10 cellular contexts compared by ENCODE assay signal in the genomic region with DNA sequence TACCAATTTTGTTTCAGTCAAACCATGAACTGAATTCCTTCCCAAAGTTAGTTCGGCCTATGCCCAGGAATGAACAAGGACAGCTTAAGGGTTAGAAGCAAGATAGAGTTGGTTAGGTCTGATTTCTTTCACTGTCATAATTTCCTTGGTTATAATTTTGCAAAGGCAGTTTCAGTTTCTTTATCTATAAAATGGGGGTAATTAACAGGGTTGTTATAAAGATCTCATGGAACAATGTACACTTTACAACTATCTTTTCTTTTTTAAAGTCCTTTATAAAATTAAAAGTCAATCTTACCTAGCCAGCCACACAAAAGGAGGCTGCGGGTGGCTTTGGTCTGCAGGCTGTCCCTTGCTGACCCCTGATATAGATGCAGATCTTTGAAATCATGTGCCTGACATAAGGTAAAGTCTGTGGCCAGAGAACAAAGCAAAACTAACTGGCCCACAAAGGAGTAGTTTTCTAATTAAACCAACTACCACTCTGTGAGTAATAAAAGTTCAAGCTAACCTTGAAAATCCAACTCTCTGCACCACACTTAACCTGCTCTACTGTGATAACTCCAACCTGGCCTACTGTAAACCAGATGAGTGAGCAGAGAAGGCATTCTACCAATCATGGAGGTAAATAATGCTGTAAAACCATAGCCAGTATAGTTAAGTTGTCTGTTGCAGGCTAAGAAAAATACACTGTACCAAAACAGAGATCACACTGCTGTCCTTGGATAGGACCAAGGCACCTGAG. TPM values are rescaled to one million over a fixed set of nuclear protein-coding genes. Genes with fewer than 3 reads are reported as not detected.
A peak's percentile ranks its signal among the peaks of the same experiment; 100 is the strongest.
DNase-seq lines count a peak whose midpoint lies in the region; ATAC-seq and TF ChIP-seq lines count a peak whose summit lies in the region.
"Had no signal": no experiment of that assay in that cellular context is flagged by ENCODE, and none has a peak within 500 bp of the region (broad histone marks: within the 10 kb centered on the region; RNA-seq: fewer than 3 reads in every experiment).

No MANE protein-coding gene starts in this region.

- peak overlapping the region; percentile 88 for H3K27ac Mint-ChIP-seq in activated CD4-positive, alpha-beta T cell treated with anti-CD3 and anti-CD28 coated beads for 36 hours
- H3K27ac Mint-ChIP-seq in activated CD4-positive, alpha-beta memory T cell treated with anti-CD3 and anti-CD28 coated beads, Interleukin-2, amount 10 ng/mL, durations not matched to agents 7 days and 5 days: peak overlapping the region; percentile 95

- no peaks in the 10 kb centered on the region for H3K9me3 ChIP-seq in gastroesophageal sphincter
- H3K9me3 ChIP-seq: gastrocnemius medialis had no signal

- H3K4me3 Mint-ChIP-seq in activated CD4-positive, alpha-beta T cell treated with anti-CD3 and anti-CD28 coated beads for 36 hours: peak overlapping the region; percentile 37
- peak overlapping the region; percentile 73 for H3K4me3 Mint-ChIP-seq in activated CD4-positive, alpha-beta memory T cell treated with anti-CD3 and anti-CD28 coated beads, Interleukin-2, amount 10 ng/mL, durations not matched to agents 7 days and 5 days

- no peak for DNase-seq in activated CD4-positive, alpha-beta T cell treated with anti-CD3 and anti-CD28 coated beads for 36 hours
- DNase-seq in activated CD4-positive, alpha-beta T cell treated with anti-CD3 and anti-CD28 coated beads, Interleukin-2, amount 50 U/mL, for 4 hours: no peak
- no peak for DNase-seq in activated CD4-positive, alpha-beta memory T cell treated with anti-CD3 and anti-CD28 coated beads, Interleukin-2, amount 10 ng/mL, durations not matched to agents 7 days and 5 days
- DNase-seq in stimulated activated naive CD8-positive, alpha-beta T cell treated with anti-CD3 and anti-CD28 coated beads, Interleukin-15, Interleukin-2, amounts not matched to agents 100 U/mL and 50 U/mL, for 24 hours: no peak
- no peak for DNase-seq in NCI-H510A treated with DMSO at 0.1 percent for 48 hours (lab: John Stamatoyannopoulos, UW)
- DNase-seq: gastrocnemius medialis, NCI-H1436 treated with DMSO at 0.1 percent for 48 hours had no signal

- TF ChIP-seq EP300 in gastroesophageal sphincter (IDR thresholded peaks at IDR 0.05): no peak

- H3K4me3 ChIP-seq in gastroesophageal sphincter: no peak overlapping the region
- H3K4me3 ChIP-seq: gastrocnemius medialis had no signal

- CTCF ChIA-PET in activated CD4-positive, alpha-beta T cell treated with anti-CD3 and anti-CD28 coated beads for 36 hours (lab: Charles Lee): interaction anchor here (1.0 kb wide), 1 partner anchor 11 kb away, joined by 3 read pairs; no protein-coding TSS in a partner anchor
- CTCF ChIA-PET in activated CD4-positive, alpha-beta memory T cell treated with anti-CD3 and anti-CD28 coated beads, Interleukin-2, amount 10 ng/mL, durations not matched to agents 7 days and 5 days (lab: Charles Lee): interaction anchor here (0.9 to 2.9 kb wide), 2 partner anchors 14 to 47 kb away, joined by 3 to 10 read pairs; no protein-coding TSS in a partner anchor

- H3K36me3 Mint-ChIP-seq in activated CD4-positive, alpha-beta T cell treated with anti-CD3 and anti-CD28 coated beads for 36 hours (ENCODE audit: low read depth): peaks cover 84% of the 10 kb centered on the region
- peaks cover 83% of the 10 kb centered on the region for H3K36me3 Mint-ChIP-seq in activated CD4-positive, alpha-beta memory T cell treated with anti-CD3 and anti-CD28 coated beads, Interleukin-2, amount 10 ng/mL, durations not matched to agents 7 days and 5 days (ENCODE audit: low read depth)

- 80 to 85% methylated on average over 2 of the region's 2 CpGs for WGBS in gastroesophageal sphincter (ENCODE audit: low coverage in 1 of 2), 2 donors

- peaks cover 0 to 5% of the 10 kb centered on the region in 2 donors for H3K36me3 ChIP-seq in gastroesophageal sphincter

- no peak for TF ChIP-seq CTCF in gastroesophageal sphincter (IDR thresholded peaks at IDR 0.05)

- TF ChIP-seq POLR2A in gastroesophageal sphincter (IDR thresholded peaks at IDR 0.05): no peak

- no peaks in the 10 kb centered on the region for H3K27me3 ChIP-seq in gastroesophageal sphincter
- H3K27me3 ChIP-seq: gastrocnemius medialis had no signal

- intact Hi-C loops in activated CD4-positive, alpha-beta T cell treated with anti-CD3 and anti-CD28 coated beads for 36 hours (cut with DNase I, micrococcal nuclease): loop anchor here (1.0 to 10.0 kb wide), 13 partner anchors 9 to 1888 kb away; partner anchors contain the start of genes ARID2 (in 2 of the 2), RPAP3 (in 2 of the 2), SCAF11 (in 1 of the 2) and SENP1 (in 1 of the 2)

- peaks cover 27 to 100% (median 33%) of the 10 kb centered on the region in 3 donors for H3K4me1 ChIP-seq in gastroesophageal sphincter

- H3K27ac ChIP-seq in gastroesophageal sphincter: peak overlapping the region in 3 of 4 donors; percentile 75 to 79 (median 77)
- H3K27ac ChIP-seq: gastrocnemius medialis had no signal

- peaks cover 94% of the 10 kb centered on the region for H3K4me1 Mint-ChIP-seq in activated CD4-positive, alpha-beta T cell treated with anti-CD3 and anti-CD28 coated beads for 36 hours
- H3K4me1 Mint-ChIP-seq in activated CD4-positive, alpha-beta memory T cell treated with anti-CD3 and anti-CD28 coated beads, Interleukin-2, amount 10 ng/mL, durations not matched to agents 7 days and 5 days: peaks cover 95% of the 10 kb centered on the region

- POLR2A ChIA-PET in activated CD4-positive, alpha-beta T cell treated with anti-CD3 and anti-CD28 coated beads for 36 hours (lab: Charles Lee): interaction anchor here (1.1 kb wide), 1 partner anchor 12 kb away, joined by 3 read pairs; no protein-coding TSS in a partner anchor
- POLR2A ChIA-PET in activated CD4-positive, alpha-beta memory T cell treated with anti-CD3 and anti-CD28 coated beads, Interleukin-2, amount 10 ng/mL, durations not matched to agents 7 days and 5 days (lab: Charles Lee): interaction anchor here (0.9 to 15.6 kb wide), 16 partner anchors 12 to 997 kb away, joined by 3 to 449 read pairs (median 3); partner anchors contain the start of genes ARID2, SLC38A1 and SLC38A2

- no peaks in the 10 kb centered on the region for H3K27me3 Mint-ChIP-seq in activated CD4-positive, alpha-beta T cell treated with anti-CD3 and anti-CD28 coated beads for 36 hours
- H3K27me3 Mint-ChIP-seq in activated CD4-positive, alpha-beta memory T cell treated with anti-CD3 and anti-CD28 coated beads, Interleukin-2, amount 10 ng/mL, durations not matched to agents 7 days and 5 days: no peaks in the 10 kb centered on the region

- peak; percentile 9 for ATAC-seq in activated CD4-positive, alpha-beta T cell treated with anti-CD3 and anti-CD28 coated beads for 36 hours
- ATAC-seq in gastroesophageal sphincter (no peak), HG03108 (IDR thresholded peaks at IDR 0.05; ENCODE audit: unreplicated experiment) (no peak), HG03135 (IDR thresholded peaks at IDR 0.05; ENCODE audit: unreplicated experiment) (no peak)
- peak; percentile 15 for ATAC-seq in stimulated activated naive CD8-positive, alpha-beta T cell treated with anti-CD3 and anti-CD28 coated beads, Interleukin-15, Interleukin-2, amounts not matched to agents 100 U/mL and 50 U/mL, for 24 hours
- ATAC-seq: gastrocnemius medialis had no signal

- peaks cover 2% of the 10 kb centered on the region for H3K9me3 Mint-ChIP-seq in activated CD4-positive, alpha-beta T cell treated with anti-CD3 and anti-CD28 coated beads for 36 hours (ENCODE audit: low read depth)
- H3K9me3 Mint-ChIP-seq in activated CD4-positive, alpha-beta memory T cell treated with anti-CD3 and anti-CD28 coated beads, Interleukin-2, amount 10 ng/mL, durations not matched to agents 7 days and 5 days: no peaks in the 10 kb centered on the region

RNA-seq across cellular contexts. Expression of gene SLC38A1, which starts 49.5 kb away (rescaled TPM):
- total RNA-seq in activated CD4-positive, alpha-beta T cell treated with anti-CD3 and anti-CD28 coated beads for 36 hours: 100 to 1,000 TPM; 167 to 180 TPM
- total RNA-seq in activated CD4-positive, alpha-beta memory T cell treated with anti-CD3 and anti-CD28 coated beads, Interleukin-2, amount 10 ng/mL, durations not matched to agents 7 days and 5 days: 100 to 1,000 TPM; 209 to 214 TPM
- 100 to 1,000 TPM; 175 to 273 (median 195) TPM for total RNA-seq in gastroesophageal sphincter

Comparison
In these comparisons a context has a peak if more than half of its experiments do, and no peak if none do; other contexts are left out.
1. ATAC-seq: peak in activated CD4-positive, alpha-beta T cell treated with anti-CD3 and anti-CD28 coated beads for 36 hours (single experiment) and stimulated activated naive CD8-positive, alpha-beta T cell treated with anti-CD3 and anti-CD28 coated beads, Interleukin-15, Interleukin-2, amounts not matched to agents 100 U/mL and 50 U/mL, for 24 hours (single experiment); none in gastroesophageal sphincter (single experiment), HG03108 (single experiment) and HG03135 (single experiment).